30 cellular contexts compared by ENCODE assay signal in genomic region chr1:18188820-18189517, GRCh38.
"Had no signal": no experiment of that assay in that cellular context is flagged by ENCODE, and none has a peak within 500 bp of the region (broad histone marks: within the 10 kb centered on the region; RNA-seq: fewer than 3 reads in every experiment).

No MANE protein-coding gene starts in this region.

- ATAC-seq: activated CD8-positive, alpha-beta memory T cell treated with anti-CD3 and anti-CD28 coated beads, Interleukin-2, amount 10 ng/mL, durations not matched to agents 7 days and 5 days; activated naive CD8-positive, alpha-beta T cell treated with anti-CD3 and anti-CD28 coated beads, Interleukin-2, amount 50 U/mL, for 24 hours had no signal

- H3K4me1 Mint-ChIP-seq: activated CD4-positive, alpha-beta memory T cell treated with anti-CD3 and anti-CD28 coated beads, Interleukin-2, amount 10 ng/mL, durations not matched to agents 7 days and 5 days; activated CD8-positive, alpha-beta memory T cell treated with anti-CD3 and anti-CD28 coated beads, Interleukin-2, amount 10 ng/mL, durations not matched to agents 7 days and 5 days; activated naive CD4-positive, alpha-beta T cell treated with anti-CD3 and anti-CD28 coated beads, Interleukin-2, amount 10 ng/mL, durations not matched to agents 7 days and 5 days; activated naive CD8-positive, alpha-beta T cell treated with anti-CD3 and anti-CD28 coated beads, Interleukin-2, amount 50 U/mL, for 24 hours had no signal

- H3K9me3 Mint-ChIP-seq: activated CD4-positive, alpha-beta memory T cell treated with anti-CD3 and anti-CD28 coated beads, Interleukin-2, amount 10 ng/mL, durations not matched to agents 7 days and 5 days; activated naive CD4-positive, alpha-beta T cell treated with anti-CD3 and anti-CD28 coated beads, Interleukin-2, amount 10 ng/mL, durations not matched to agents 7 days and 5 days; activated naive CD8-positive, alpha-beta T cell treated with anti-CD3 and anti-CD28 coated beads, Interleukin-2, amount 50 U/mL, for 24 hours; brain had no signal

- H3K36me3 ChIP-seq: Peyer's patch, WERI-Rb-1 had no signal

- H3K27ac Mint-ChIP-seq: activated CD4-positive, alpha-beta memory T cell treated with anti-CD3 and anti-CD28 coated beads, Interleukin-2, amount 10 ng/mL, durations not matched to agents 7 days and 5 days; activated CD8-positive, alpha-beta memory T cell treated with anti-CD3 and anti-CD28 coated beads, Interleukin-2, amount 10 ng/mL, durations not matched to agents 7 days and 5 days; activated naive CD4-positive, alpha-beta T cell treated with anti-CD3 and anti-CD28 coated beads, Interleukin-2, amount 10 ng/mL, durations not matched to agents 7 days and 5 days; activated naive CD8-positive, alpha-beta T cell; activated naive CD8-positive, alpha-beta T cell treated with anti-CD3 and anti-CD28 coated beads, Interleukin-2, amount 50 U/mL, for 24 hours had no signal

- H3K4me3 Mint-ChIP-seq: activated CD4-positive, alpha-beta memory T cell treated with anti-CD3 and anti-CD28 coated beads, Interleukin-2, amount 10 ng/mL, durations not matched to agents 7 days and 5 days; activated CD8-positive, alpha-beta memory T cell treated with anti-CD3 and anti-CD28 coated beads, Interleukin-2, amount 10 ng/mL, durations not matched to agents 7 days and 5 days; activated naive CD4-positive, alpha-beta T cell treated with anti-CD3 and anti-CD28 coated beads, Interleukin-2, amount 10 ng/mL, durations not matched to agents 7 days and 5 days; activated naive CD8-positive, alpha-beta T cell; activated naive CD8-positive, alpha-beta T cell treated with anti-CD3 and anti-CD28 coated beads, Interleukin-2, amount 50 U/mL, for 24 hours; brain had no signal

- H3K27me3 Mint-ChIP-seq: activated CD4-positive, alpha-beta memory T cell treated with anti-CD3 and anti-CD28 coated beads, Interleukin-2, amount 10 ng/mL, durations not matched to agents 7 days and 5 days had no signal

- H3K4me3 ChIP-seq: Peyer's patch had no signal

- DNase-seq: activated CD4-positive, alpha-beta memory T cell treated with anti-CD3 and anti-CD28 coated beads, Interleukin-2, amount 10 ng/mL, durations not matched to agents 7 days and 5 days; activated CD4-positive, alpha-beta T cell treated with anti-CD3 and anti-CD28 coated beads for 1 hour; activated CD4-positive, alpha-beta T cell treated with anti-CD3 and anti-CD28 coated beads for 48 hours; activated CD4-positive, CD25-positive, alpha-beta regulatory T cell; activated CD8-positive, alpha-beta memory T cell treated with anti-CD3 and anti-CD28 coated beads for 24 hours; activated CD8-positive, alpha-beta memory T cell treated with anti-CD3 and anti-CD28 coated beads, Interleukin-2, amount 10 ng/mL, durations not matched to agents 7 days and 5 days; activated CD8-positive, alpha-beta memory T cell treated with anti-CD3 and anti-CD28 coated beads, Interleukin-2, amount 50 U/mL, for 48 hours; activated effector memory CD4-positive, alpha-beta T cell treated with Interleukin-2 at 50 U/mL for 16 hours; activated naive CD4-positive, alpha-beta T cell treated with anti-CD3 and anti-CD28 coated beads, Interleukin-2, amount 10 ng/mL, durations not matched to agents 7 days and 5 days; activated naive CD8-positive, alpha-beta T cell treated with anti-CD3 and anti-CD28 coated beads, Interleukin-2, amount 50 U/mL, for 24 hours; activated T-cell treated with anti-CD3 and anti-CD28 coated beads, Interleukin-2, amount 50 U/mL, for 48 hours; anterior cingulate cortex; Karpas-422; KBM-7; NCI-H1105 treated with DMSO at 0.1 percent for 48 hours; NCI-H1436; NCI-H1694; NCI-H1930; NCI-H2081 treated with DMSO at 0.1 percent for 48 hours; NCI-H226; NCI-H524 treated with DMSO at 0.1 percent for 48 hours; Peyer's patch; RPMI8226; SW 1271; T-helper 1 cell; T-helper 2 cell; T-helper 9 cell; WERI-Rb-1 had no signal

- H3K4me1 ChIP-seq: Peyer's patch had no signal

- H3K27me3 ChIP-seq: Peyer's patch had no signal

- H3K9me3 ChIP-seq: Peyer's patch had no signal

- H3K27ac ChIP-seq: Peyer's patch, WERI-Rb-1 had no signal
